ENCODE assay signal across 39 cellular contexts in genomic region chr2:126558029-126558428, GRCh38.
"Had no signal": no experiment of that assay in that cellular context is flagged by ENCODE, and none has a peak within 500 bp of the region (broad histone marks: within the 10 kb centered on the region; RNA-seq: fewer than 3 reads in every experiment).

No MANE protein-coding gene starts in this region.

- H3K27ac Mint-ChIP-seq: activated B cell treated with CpG ODN at 0.5 μM for 24 hours; activated CD4-positive, alpha-beta memory T cell treated with anti-CD3 and anti-CD28 coated beads for 36 hours; activated CD4-positive, alpha-beta T cell treated with anti-CD3 and anti-CD28 coated beads, Interleukin-2, amount 10 ng/mL, durations not matched to agents 24 days and 14 days; activated CD8-positive, alpha-beta T cell treated with anti-CD3 and anti-CD28 coated beads for 36 hours; activated naive CD4-positive, alpha-beta T cell treated with anti-CD3 and anti-CD28 coated beads for 36 hours; activated naive CD4-positive, alpha-beta T cell treated with anti-CD3 and anti-CD28 coated beads, Interleukin-2, amount 50 U/mL, for 72 hours; activated naive CD8-positive, alpha-beta T cell treated with anti-CD3 and anti-CD28 coated beads for 36 hours; activated T-cell treated with anti-CD3 and anti-CD28 coated beads, Interleukin-2, amount 50 U/mL, for 72 hours; activated T-helper 1 cell treated with anti-CD3 and anti-CD28 coated beads, Interleukin-12 subunit alpha, Interleukin-12 subunit beta, Interleukin-2, Interleukin-4 antibody, amounts not matched to agents 30 ng/mL and 10 ng/mL and 1 ng/mL, durations not matched to agents 14 hours and 24 hours and 36 hours; activated T-helper 17 cell treated with anti-CD3 and anti-CD28 coated beads, Interleukin-2, amount 50 U/mL, for 72 hours; T-helper 1 cell treated with Interleukin-12 subunit alpha and Interleukin-12 subunit beta and Interleukin-4 antibody, amounts not matched to agents 30 μg/mL and 1 μg/mL, for 36 hours; T-helper 2 cell treated with Interferon-gamma antibody and Interleukin-4, amounts not matched to agents 5 μg/mL and 100 μg/mL, for 36 hours had no signal

- H3K9me3 Mint-ChIP-seq: activated CD4-positive, alpha-beta memory T cell treated with anti-CD3 and anti-CD28 coated beads for 36 hours; activated CD4-positive, alpha-beta T cell treated with anti-CD3 and anti-CD28 coated beads, Interleukin-2, amount 10 ng/mL, durations not matched to agents 24 days and 14 days; activated naive CD4-positive, alpha-beta T cell treated with anti-CD3 and anti-CD28 coated beads for 36 hours; activated naive CD4-positive, alpha-beta T cell treated with anti-CD3 and anti-CD28 coated beads, Interleukin-2, amount 50 U/mL, for 72 hours; activated T-helper 1 cell treated with anti-CD3 and anti-CD28 coated beads, Interleukin-12 subunit alpha, Interleukin-12 subunit beta, Interleukin-2, Interleukin-4 antibody, amounts not matched to agents 30 ng/mL and 10 ng/mL and 1 ng/mL, durations not matched to agents 14 hours and 24 hours and 36 hours; activated T-helper 17 cell treated with anti-CD3 and anti-CD28 coated beads, Interleukin-2, amount 50 U/mL, for 72 hours; central memory CD8-positive, alpha-beta T cell; T-helper 1 cell treated with Interleukin-12 subunit alpha and Interleukin-12 subunit beta and Interleukin-4 antibody, amounts not matched to agents 30 μg/mL and 1 μg/mL, for 36 hours; T-helper 2 cell treated with Interferon-gamma antibody and Interleukin-4, amounts not matched to agents 5 μg/mL and 100 μg/mL, for 36 hours had no signal

- H3K9me3 ChIP-seq: body of pancreas, breast epithelium had no signal

- H3K4me1 ChIP-seq: adrenal gland, body of pancreas, breast epithelium had no signal

- H3K4me3 ChIP-seq: adrenal gland, body of pancreas, breast epithelium, cardiac muscle cell had no signal

- H3K36me3 ChIP-seq: adrenal gland, brain microvascular endothelial cell, breast epithelium, cardiac muscle cell had no signal

- ATAC-seq: activated CD8-positive, alpha-beta T cell treated with anti-CD3 and anti-CD28 coated beads for 36 hours; activated naive CD4-positive, alpha-beta T cell treated with anti-CD3 and anti-CD28 coated beads, Interleukin-2, amount 50 U/mL, for 72 hours; activated T-cell treated with anti-CD3 and anti-CD28 coated beads, Interleukin-2, amount 50 U/mL, for 4 hours; activated T-cell treated with anti-CD3 and anti-CD28 coated beads, Interleukin-2, amount 50 U/mL, for 72 hours; activated T-helper 17 cell treated with anti-CD3 and anti-CD28 coated beads, Interleukin-2, amount 50 U/mL, for 72 hours; body of pancreas had no signal

- H3K27me3 ChIP-seq: adrenal gland, body of pancreas, brain microvascular endothelial cell, breast epithelium, cardiac muscle cell had no signal

- H3K27ac ChIP-seq: adrenal gland, body of pancreas, brain microvascular endothelial cell, breast epithelium, cardiac muscle cell, VCaP had no signal

- H3K4me1 Mint-ChIP-seq: activated B cell treated with CpG ODN at 0.5 μM for 24 hours; activated CD4-positive, alpha-beta T cell treated with anti-CD3 and anti-CD28 coated beads, Interleukin-2, amount 10 ng/mL, durations not matched to agents 24 days and 14 days; activated naive CD8-positive, alpha-beta T cell treated with anti-CD3 and anti-CD28 coated beads for 36 hours; activated T-helper 17 cell treated with anti-CD3 and anti-CD28 coated beads, Interleukin-2, amount 50 U/mL, for 72 hours; central memory CD8-positive, alpha-beta T cell had no signal

- H3K36me3 Mint-ChIP-seq: activated CD4-positive, alpha-beta memory T cell treated with anti-CD3 and anti-CD28 coated beads for 36 hours; activated naive CD8-positive, alpha-beta T cell treated with anti-CD3 and anti-CD28 coated beads for 36 hours had no signal

- DNase-seq: activated B cell treated with CpG ODN at 0.5 μM for 24 hours; activated CD4-positive, alpha-beta memory T cell treated with anti-CD3 and anti-CD28 coated beads for 36 hours; activated CD4-positive, alpha-beta T cell treated with anti-CD3 and anti-CD28 coated beads for 4 hours; activated CD4-positive, alpha-beta T cell treated with anti-CD3 and anti-CD28 coated beads, Interleukin-2, amount 10 ng/mL, durations not matched to agents 24 days and 14 days; activated CD4-positive, alpha-beta T cell treated with anti-CD3 and anti-CD28 coated beads, Interleukin-2, amount 50 U/mL, for 1 hour; activated CD4-positive, alpha-beta T cell treated with anti-CD3 and anti-CD28 coated beads, Interleukin-2, amount 50 U/mL, for 4 hours; activated CD4-positive, CD25-positive, alpha-beta regulatory T cell treated with anti-CD3 and anti-CD28 coated beads, Interleukin-2, amount 50 U/mL, for 72 hours; activated CD8-positive, alpha-beta memory T cell treated with anti-CD3 and anti-CD28 coated beads, Interleukin-2, amount 50 U/mL, for 4 hours; activated CD8-positive, alpha-beta T cell treated with anti-CD3 and anti-CD28 coated beads for 36 hours; activated effector memory CD4-positive, alpha-beta T cell treated with anti-CD3 and anti-CD28 coated beads, Interleukin-2, amount 50 U/mL, for 16 hours; activated gamma-delta T cell treated with Interleukin-2 at 50 U/mL for 16 hours; activated naive CD4-positive, alpha-beta T cell; activated naive CD4-positive, alpha-beta T cell treated with anti-CD3 and anti-CD28 coated beads for 36 hours; activated naive CD4-positive, alpha-beta T cell treated with anti-CD3 and anti-CD28 coated beads, Interleukin-2, amount 50 U/mL, for 16 hours; activated naive CD8-positive, alpha-beta T cell treated with anti-CD3 and anti-CD28 coated beads for 36 hours; activated T-cell treated with anti-CD3 and anti-CD28 coated beads for 4 hours; activated T-cell treated with anti-CD3 and anti-CD28 coated beads, Interleukin-2, amount 50 U/mL, for 1 hour; activated T-cell treated with anti-CD3 and anti-CD28 coated beads, Interleukin-2, amount 50 U/mL, for 4 hours; activated T-cell treated with anti-CD3 and anti-CD28 coated beads, Interleukin-2, amount 50 U/mL, for 72 hours; adrenal gland; amniotic stem cell; aorta; body of pancreas; brain microvascular endothelial cell; caudate nucleus; cerebellar nuclear complex; T-helper 1 cell; T-helper 9 cell had no signal

- H3K4me3 Mint-ChIP-seq: activated B cell treated with CpG ODN at 0.5 μM for 24 hours; activated CD4-positive, alpha-beta memory T cell treated with anti-CD3 and anti-CD28 coated beads for 36 hours; activated CD4-positive, alpha-beta T cell treated with anti-CD3 and anti-CD28 coated beads, Interleukin-2, amount 10 ng/mL, durations not matched to agents 24 days and 14 days; activated CD8-positive, alpha-beta T cell treated with anti-CD3 and anti-CD28 coated beads for 36 hours; activated naive CD4-positive, alpha-beta T cell treated with anti-CD3 and anti-CD28 coated beads for 36 hours; activated naive CD8-positive, alpha-beta T cell treated with anti-CD3 and anti-CD28 coated beads for 36 hours; activated T-cell treated with anti-CD3 and anti-CD28 coated beads, Interleukin-2, amount 50 U/mL, for 4 hours; activated T-cell treated with anti-CD3 and anti-CD28 coated beads, Interleukin-2, amount 50 U/mL, for 72 hours; activated T-helper 1 cell treated with anti-CD3 and anti-CD28 coated beads, Interleukin-12 subunit alpha, Interleukin-12 subunit beta, Interleukin-2, Interleukin-4 antibody, amounts not matched to agents 30 ng/mL and 10 ng/mL and 1 ng/mL, durations not matched to agents 14 hours and 24 hours and 36 hours; activated T-helper 17 cell treated with anti-CD3 and anti-CD28 coated beads, Interleukin-2, amount 50 U/mL, for 72 hours; central memory CD8-positive, alpha-beta T cell; T-helper 1 cell treated with Interleukin-12 subunit alpha and Interleukin-12 subunit beta and Interleukin-4 antibody, amounts not matched to agents 30 μg/mL and 1 μg/mL, for 36 hours; T-helper 2 cell treated with Interferon-gamma antibody and Interleukin-4, amounts not matched to agents 5 μg/mL and 100 μg/mL, for 36 hours had no signal

- H3K27me3 Mint-ChIP-seq: activated naive CD8-positive, alpha-beta T cell treated with anti-CD3 and anti-CD28 coated beads for 36 hours had no signal

- FAIRE-seq: astrocyte, TTC549 had no signal
